Comparison of ENCODE assay signal across 27 cellular contexts in genomic region chr15:88799341-88799740, GRCh38. TPM values are rescaled to one million over a fixed set of nuclear protein-coding genes. Genes with fewer than 3 reads are reported as not detected.
"Had no signal": no experiment of that assay in that cellular context is flagged by ENCODE, and none has a peak within 500 bp of the region (broad histone marks: within the 10 kb centered on the region; RNA-seq: fewer than 3 reads in every experiment).

No MANE protein-coding gene starts in this region.

- H3K4me3 ChIP-seq: heart left ventricle, left lung, lower lobe of right lung, ovary, prostate gland, spleen, suprapubic skin, thoracic aorta, tibial artery, upper lobe of right lung, uterus had no signal

- DNase-seq: heart left ventricle; left colon; left lung; lower lobe of right lung; mesenchymal stem cell; naive thymus-derived CD4-positive, alpha-beta T cell; ovary; posterior cingulate gyrus; retina; right cardiac atrium; small intestine; spleen; stimulated activated CD4-positive, alpha-beta T cell treated with anti-CD3 and anti-CD28 coated beads, Interleukin-4, amount 100 ng/mL, for 24 hours; stimulated activated naive CD4-positive, alpha-beta T cell; tibial artery; trophoblast cell; upper lobe of right lung; uterus had no signal

- H3K9me3 ChIP-seq: heart left ventricle, left lung, lower lobe of right lung, ovary, prostate gland, spleen, suprapubic skin, thoracic aorta, tibial artery, upper lobe of right lung, uterus had no signal

- ATAC-seq: heart left ventricle; left lung; lower lobe of right lung; naive thymus-derived CD4-positive, alpha-beta T cell; natural killer cell treated with Interleukin-12 subunit alpha and Interleukin-12 subunit beta and Interleukin-15 and Interleukin-18, amount 100 ng/mL, for 72 hours; right cardiac atrium; sciatic nerve; stimulated activated effector memory CD8-positive, alpha-beta T cell treated with anti-CD3 and anti-CD28 coated beads, Interleukin-12 subunit alpha, Interleukin-12 subunit beta, amount 100 ng/mL, for 72 hours; upper lobe of right lung had no signal

- H3K36me3 ChIP-seq: heart left ventricle, left lung, lower lobe of right lung, ovary, prostate gland, spleen, suprapubic skin, thoracic aorta, upper lobe of right lung, uterus had no signal

- H3K27me3 ChIP-seq: ovary, uterus had no signal

- H3K27ac ChIP-seq: heart left ventricle, left lung, lower lobe of right lung, ovary, prostate gland, spleen, suprapubic skin, thoracic aorta, tibial artery, upper lobe of right lung, uterus had no signal

- H3K4me1 ChIP-seq: lower lobe of right lung, prostate gland, upper lobe of right lung had no signal

- FAIRE-seq: small intestine had no signal

RNA-seq across cellular contexts. Expression of gene ACAN, which starts 3.9 kb away (rescaled TPM):
- total RNA-seq: naive thymus-derived CD4-positive, alpha-beta T cell; subcutaneous adipose tissue had no signal
- polyA plus RNA-seq: keratinocyte, neural cell had no signal
